Comparison of ENCODE assay signal across 1 cellular context in the genomic region with DNA sequence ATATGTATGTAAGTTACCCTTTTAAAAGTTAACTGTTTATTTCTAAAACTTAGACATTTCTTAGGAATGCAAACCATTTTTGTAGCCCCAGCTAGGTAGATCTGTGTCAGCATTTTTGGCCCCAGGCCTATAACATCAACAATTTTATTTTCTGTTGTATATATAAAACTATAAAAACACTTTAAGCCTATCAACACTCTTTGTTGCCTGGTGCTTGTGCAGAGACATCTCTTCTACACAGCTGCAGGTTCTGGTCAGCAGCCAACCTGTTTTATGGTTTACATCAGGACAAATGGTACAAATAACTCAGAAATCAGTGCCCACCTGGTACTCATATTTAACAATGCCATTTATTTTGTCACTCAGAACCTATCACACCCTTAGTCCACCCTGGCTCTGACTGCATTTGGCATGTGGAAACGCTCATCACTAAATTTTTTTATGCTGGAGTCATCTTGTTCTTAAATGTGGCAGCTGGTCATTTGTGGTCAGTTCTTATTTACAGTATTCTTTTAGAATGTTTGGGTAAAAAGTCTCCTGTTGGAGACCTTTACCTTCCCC.
TF ChIP-seq lines count a peak whose summit lies in the region.

No MANE protein-coding gene starts in this region.

TF ChIP-seq in HepG2, 621 proteins besides CTCF, POLR2A, EP300 and RAD21:
- TF ChIP-seq MAFF (IDR thresholded peaks at IDR 0.05; ENCODE audit: low read depth, low read length) = peak; percentile 45; the same call in 1 of the 2 replicates
- peak; percentile 62 to 78 for TF ChIP-seq MAFK (conservative IDR thresholded peaks at IDR 0.05 in 1 of 2, IDR thresholded peaks at IDR 0.05 in 1 of 2; ENCODE audit: low read length in 2 of 2)
- TF ChIP-seq KLF9 (CRISPR knock-in tag; IDR thresholded peaks at IDR 0.05; ENCODE audit: low read depth) = no peak
- no peak for TF ChIP-seq PHB2 (IDR thresholded peaks at IDR 0.05; ENCODE audit: partially characterized antibody)
- TF ChIP-seq HNF4A (CRISPR knock-in tag; IDR thresholded peaks at IDR 0.05) = no peak
